ENCODE assay signal across 23 cellular contexts in genomic region chr20:3328501-3328900, GRCh38.
DNase-seq lines count a peak whose midpoint lies in the region; ATAC-seq lines count a peak whose summit lies in the region.
"Had no signal": no experiment of that assay in that cellular context is flagged by ENCODE, and none has a peak within 500 bp of the region (broad histone marks: within the 10 kb centered on the region; RNA-seq: fewer than 3 reads in every experiment).

No MANE protein-coding gene starts in this region.

- peak; percentile 94 to 95 for ATAC-seq in naive thymus-derived CD8-positive, alpha-beta T cell
- ATAC-seq in HG03175 (IDR thresholded peaks at IDR 0.05; ENCODE audit: unreplicated experiment) (no peak), GM21381 (IDR thresholded peaks at IDR 0.05; ENCODE audit: unreplicated experiment) (no peak)
- ATAC-seq: Panc1 had no signal

- H3K4me3 Mint-ChIP-seq in activated naive CD8-positive, alpha-beta T cell, result peak overlapping the region; percentile 38
- no peak overlapping the region for H3K4me3 Mint-ChIP-seq in activated naive CD8-positive, alpha-beta T cell treated with anti-CD3 and anti-CD28 coated beads for 36 hours
- H3K4me3 Mint-ChIP-seq in CD8-positive, alpha-beta memory T cell, result peak overlapping the region in 5 of 7 donors; percentile 17 to 57 (median 44)
- no peak overlapping the region for H3K4me3 Mint-ChIP-seq in T-helper 2 cell treated with Interferon-gamma antibody and Interleukin-4, amounts not matched to agents 5 μg/mL and 100 μg/mL, for 36 hours
- peak overlapping the region in 9 of 10 donors; percentile 26 to 72 (median 59) for H3K4me3 Mint-ChIP-seq in naive thymus-derived CD8-positive, alpha-beta T cell
- H3K4me3 Mint-ChIP-seq: H9 had no signal

- no peaks in the 10 kb centered on the region for H3K27me3 Mint-ChIP-seq in activated naive CD8-positive, alpha-beta T cell
- no peaks in the 10 kb centered on the region for H3K27me3 Mint-ChIP-seq in activated naive CD8-positive, alpha-beta T cell treated with anti-CD3 and anti-CD28 coated beads for 36 hours
- H3K27me3 Mint-ChIP-seq in CD8-positive, alpha-beta memory T cell, result no peaks in the 10 kb centered on the region
- H3K27me3 Mint-ChIP-seq in T-helper 2 cell treated with Interferon-gamma antibody and Interleukin-4, amounts not matched to agents 5 μg/mL and 100 μg/mL, for 36 hours (ENCODE audit: low read depth), result no peaks in the 10 kb centered on the region
- no peaks in the 10 kb centered on the region for H3K27me3 Mint-ChIP-seq in naive thymus-derived CD8-positive, alpha-beta T cell

- H3K4me1 Mint-ChIP-seq in activated naive CD8-positive, alpha-beta T cell (ENCODE audit: low read depth), result peaks cover 25% of the 10 kb centered on the region
- peaks cover 16% of the 10 kb centered on the region for H3K4me1 Mint-ChIP-seq in activated naive CD8-positive, alpha-beta T cell treated with anti-CD3 and anti-CD28 coated beads for 36 hours
- peaks cover 10 to 30% (median 27%) of the 10 kb centered on the region in 3 donors for H3K4me1 Mint-ChIP-seq in CD8-positive, alpha-beta memory T cell
- peaks cover 10% of the 10 kb centered on the region for H3K4me1 Mint-ChIP-seq in T-helper 2 cell treated with Interferon-gamma antibody and Interleukin-4, amounts not matched to agents 5 μg/mL and 100 μg/mL, for 36 hours (ENCODE audit: low read depth)
- peaks cover 5 to 35% (median 26%) of the 10 kb centered on the region in 4 donors for H3K4me1 Mint-ChIP-seq in naive thymus-derived CD8-positive, alpha-beta T cell
- H3K4me1 Mint-ChIP-seq: H9 had no signal

- H3K4me3 ChIP-seq in CD8-positive, alpha-beta memory T cell (ENCODE audit: low read length), result no peak overlapping the region
- H3K4me3 ChIP-seq: MG63, SJSA1 had no signal

- H3K27me3 ChIP-seq in CD8-positive, alpha-beta memory T cell (ENCODE audit: insufficient read depth, low read length, poor library complexity, severe bottlenecking), result no peaks in the 10 kb centered on the region
- H3K27me3 ChIP-seq: MG63, SJSA1 had no signal

- H3K36me3 Mint-ChIP-seq in activated naive CD8-positive, alpha-beta T cell, result peaks cover 7% of the 10 kb centered on the region
- H3K36me3 Mint-ChIP-seq in activated naive CD8-positive, alpha-beta T cell treated with anti-CD3 and anti-CD28 coated beads for 36 hours, result no peaks in the 10 kb centered on the region
- peaks cover 0 to 42% (median 17%) of the 10 kb centered on the region in 3 donors for H3K36me3 Mint-ChIP-seq in CD8-positive, alpha-beta memory T cell
- H3K36me3 Mint-ChIP-seq in T-helper 2 cell treated with Interferon-gamma antibody and Interleukin-4, amounts not matched to agents 5 μg/mL and 100 μg/mL, for 36 hours (ENCODE audit: low read depth), result peaks cover 2% of the 10 kb centered on the region
- peaks cover 3 to 6% (median 6%) of the 10 kb centered on the region in 3 donors for H3K36me3 Mint-ChIP-seq in naive thymus-derived CD8-positive, alpha-beta T cell

- H3K36me3 ChIP-seq in CD8-positive, alpha-beta memory T cell (ENCODE audit: insufficient read depth, low read length), result no peaks in the 10 kb centered on the region
- H3K36me3 ChIP-seq: MG63 had no signal

- POLR2A ChIA-PET in CD8-positive, alpha-beta memory T cell (lab: Charles Lee), result no interaction called here
- POLR2A ChIA-PET in naive thymus-derived CD8-positive, alpha-beta T cell (lab: Charles Lee), result interaction anchor here (0.6 kb wide), 1 partner anchor 255 kb away, joined by 3 read pairs; no protein-coding TSS in a partner anchor

- peaks cover 10% of the 10 kb centered on the region for H3K4me1 ChIP-seq in CD8-positive, alpha-beta memory T cell (ENCODE audit: insufficient read depth, low read length)
- H3K4me1 ChIP-seq: Caco-2, SJSA1 had no signal

- no peak for DNase-seq in activated naive CD8-positive, alpha-beta T cell treated with anti-CD3 and anti-CD28 coated beads for 36 hours
- peak in 2 of 5 donors; percentile 13 to 39 for DNase-seq in CD8-positive, alpha-beta memory T cell
- no peak for DNase-seq in T-helper 2 cell treated with Interferon-gamma antibody and Interleukin-4, amounts not matched to agents 5 μg/mL and 100 μg/mL, for 36 hours (ENCODE audit: low spot score)
- DNase-seq in naive thymus-derived CD8-positive, alpha-beta T cell, result peak in 5 of 10 donors; percentile 19 to 59 (median 22)
- DNase-seq in NCI-H2227 (lab: John Stamatoyannopoulos, UW; ENCODE audit: unreplicated experiment), result no peak
- DNase-seq: ACHN, C1 segment of cervical spinal cord, Caco-2, H9, IMR-90, Karpas-422, MG63, NCI-H1048, NCI-H146, NCI-H2029 treated with DMSO at 0.1 percent for 48 hours, NCI-H2171, NCI-H446 had no signal

- H3K9me3 Mint-ChIP-seq in activated naive CD8-positive, alpha-beta T cell (ENCODE audit: low read depth), result no peaks in the 10 kb centered on the region
- H3K9me3 Mint-ChIP-seq in activated naive CD8-positive, alpha-beta T cell treated with anti-CD3 and anti-CD28 coated beads for 36 hours, result no peaks in the 10 kb centered on the region
- H3K9me3 Mint-ChIP-seq in CD8-positive, alpha-beta memory T cell, result no peaks in the 10 kb centered on the region
- H3K9me3 Mint-ChIP-seq in T-helper 2 cell treated with Interferon-gamma antibody and Interleukin-4, amounts not matched to agents 5 μg/mL and 100 μg/mL, for 36 hours, result no peaks in the 10 kb centered on the region
- no peaks in the 10 kb centered on the region for H3K9me3 Mint-ChIP-seq in naive thymus-derived CD8-positive, alpha-beta T cell
- H3K9me3 Mint-ChIP-seq: H9 had no signal

- CTCF ChIA-PET in CD8-positive, alpha-beta memory T cell (lab: Charles Lee), result no interaction called here

- no peak overlapping the region for H3K27ac Mint-ChIP-seq in activated naive CD8-positive, alpha-beta T cell
- no peak overlapping the region for H3K27ac Mint-ChIP-seq in activated naive CD8-positive, alpha-beta T cell treated with anti-CD3 and anti-CD28 coated beads for 36 hours
- peak overlapping the region in 7 of 8 donors; percentile 37 to 89 (median 74) for H3K27ac Mint-ChIP-seq in CD8-positive, alpha-beta memory T cell
- H3K27ac Mint-ChIP-seq in T-helper 2 cell treated with Interferon-gamma antibody and Interleukin-4, amounts not matched to agents 5 μg/mL and 100 μg/mL, for 36 hours, result peak overlapping the region; percentile 39
- peak overlapping the region; percentile 54 to 89 (median 80) for H3K27ac Mint-ChIP-seq in naive thymus-derived CD8-positive, alpha-beta T cell

- H3K27ac ChIP-seq in CD8-positive, alpha-beta memory T cell (ENCODE audit: low read depth, low read length), result no peak overlapping the region
- H3K27ac ChIP-seq: HL-60, SJSA1 had no signal

- H3K9me3 ChIP-seq in CD8-positive, alpha-beta memory T cell (ENCODE audit: low read length), result no peaks in the 10 kb centered on the region
- H3K9me3 ChIP-seq: Caco-2, MG63, SJSA1 had no signal

Comparison
In these comparisons a context has a peak if more than half of its experiments do, and no peak if none do; other contexts are left out.
1. H3K4me3 Mint-ChIP-seq: peak in activated naive CD8-positive, alpha-beta T cell (single experiment), CD8-positive, alpha-beta memory T cell (5 of 7) and naive thymus-derived CD8-positive, alpha-beta T cell (9 of 10); none in activated naive CD8-positive, alpha-beta T cell treated with anti-CD3 and anti-CD28 coated beads for 36 hours (single experiment) and T-helper 2 cell treated with Interferon-gamma antibody and Interleukin-4, amounts not matched to agents 5 μg/mL and 100 μg/mL, for 36 hours (single experiment).
2. H3K27ac Mint-ChIP-seq: peak in CD8-positive, alpha-beta memory T cell (7 of 8), T-helper 2 cell treated with Interferon-gamma antibody and Interleukin-4, amounts not matched to agents 5 μg/mL and 100 μg/mL, for 36 hours (single experiment) and naive thymus-derived CD8-positive, alpha-beta T cell (10 of 10); none in activated naive CD8-positive, alpha-beta T cell (single experiment) and activated naive CD8-positive, alpha-beta T cell treated with anti-CD3 and anti-CD28 coated beads for 36 hours (single experiment).
3. ATAC-seq: peak in naive thymus-derived CD8-positive, alpha-beta T cell (2 of 2); none in HG03175 (single experiment) and GM21381 (single experiment).